ENCODE assay signal across 24 cellular contexts in the genomic region with DNA sequence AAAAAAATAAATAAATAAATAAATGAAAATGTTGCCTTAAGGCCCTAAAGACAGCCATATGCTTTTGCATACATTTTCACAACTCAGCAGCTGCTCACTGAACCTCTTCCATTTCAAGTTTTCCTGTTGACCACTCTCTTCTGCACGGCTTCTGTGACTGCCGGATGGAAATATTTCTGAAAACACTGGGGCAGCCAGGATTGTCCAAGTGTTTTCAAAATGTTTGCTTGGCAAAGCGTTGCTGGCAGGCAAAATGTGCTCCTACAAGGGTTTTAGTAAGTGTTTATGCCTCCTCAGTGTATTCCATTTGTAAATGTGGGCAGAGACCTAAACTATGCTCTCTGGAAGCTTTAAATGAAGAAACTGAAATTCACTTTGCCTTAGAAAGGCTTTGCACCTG.
"Had no signal": no experiment of that assay in that cellular context is flagged by ENCODE, and none has a peak within 500 bp of the region (broad histone marks: within the 10 kb centered on the region; RNA-seq: fewer than 3 reads in every experiment).

No MANE protein-coding gene starts in this region.

- ATAC-seq: effector memory CD8-positive, alpha-beta T cell; esophagus mucosa; gastrocnemius medialis; heart left ventricle; left colon; left lobe of liver; left ventricle myocardium superior had no signal

- H3K9me3 Mint-ChIP-seq: dendritic cell treated with granulocyte-macrophage colony-stimulating factor and Interleukin-4, amounts not matched to agents 40 ng/mL and 50 ng/mL, for 4 days; endodermal cell had no signal

- H3K27me3 Mint-ChIP-seq: dendritic cell treated with granulocyte-macrophage colony-stimulating factor and Interleukin-4, amounts not matched to agents 40 ng/mL and 50 ng/mL, for 4 days; effector memory CD8-positive, alpha-beta T cell; memory B cell had no signal

- H3K36me3 Mint-ChIP-seq: immature natural killer cell, memory B cell had no signal

- DNase-seq: colonic mucosa; cortex of kidney; effector CD8-positive, alpha-beta T cell; effector memory CD8-positive, alpha-beta T cell; endodermal cell; erythroblast; esophagus squamous epithelium; foreskin fibroblast; foreskin melanocyte; gastrocnemius medialis; heart left ventricle; immature natural killer cell; islet precursor cell; kidney; kidney glomerular epithelial cell; left colon; left ventricle myocardium superior; lower lobe of right lung; mesendoderm; midbrain had no signal

- H3K27ac Mint-ChIP-seq: dendritic cell treated with granulocyte-macrophage colony-stimulating factor and Interleukin-4, amounts not matched to agents 40 ng/mL and 50 ng/mL, for 4 days; effector memory CD8-positive, alpha-beta T cell; endodermal cell; immature natural killer cell; memory B cell had no signal

- H3K4me1 Mint-ChIP-seq: endodermal cell, immature natural killer cell, memory B cell had no signal

- H3K4me3 Mint-ChIP-seq: dendritic cell treated with granulocyte-macrophage colony-stimulating factor and Interleukin-4, amounts not matched to agents 40 ng/mL and 50 ng/mL, for 4 days; effector memory CD8-positive, alpha-beta T cell; endodermal cell; immature natural killer cell; memory B cell had no signal
